In genomic region chr1:196372896-196373536, GRCh38 we compare ENCODE assay signal across 7 cellular contexts.
DNase-seq lines count a peak whose midpoint lies in the region; ATAC-seq and TF ChIP-seq lines count a peak whose summit lies in the region.

No MANE protein-coding gene starts in this region.

- intact Hi-C loops in left lung (cut with DNase I): no loop called here

- no peaks in the 10 kb centered on the region for H3K9me3 ChIP-seq in left lung

- no peaks in the 10 kb centered on the region for H3K36me3 ChIP-seq in GM06990 (ENCODE audit: control insufficient read depth, insufficient read depth, low read length)
- no peaks in the 10 kb centered on the region for H3K36me3 ChIP-seq in left lung

- TF ChIP-seq CTCF in GM06990 (IDR thresholded peaks at IDR 0.05; ENCODE audit: insufficient read depth, low read length, poor library complexity, severe bottlenecking) (peak; percentile 46), HL-60 (IDR thresholded peaks at IDR 0.05; ENCODE audit: insufficient read depth, low read length) (peak; percentile 49), VCaP (conservative IDR thresholded peaks at IDR 0.05) (peak; percentile 74), left lung (IDR thresholded peaks at IDR 0.05) (peak; percentile 39 to 44)

- no peak overlapping the region for H3K27ac ChIP-seq in HL-60 (replicated peaks)
- no peak overlapping the region for H3K27ac ChIP-seq in VCaP
- no peak overlapping the region for H3K27ac ChIP-seq in left lung
- H3K27ac ChIP-seq in caudate nucleus (ENCODE audit: low read depth, low read length): no peak overlapping the region

- H3K4me1 ChIP-seq in left lung: no peaks in the 10 kb centered on the region

- ATAC-seq in GM21515 (IDR thresholded peaks at IDR 0.05; ENCODE audit: unreplicated experiment): peak; percentile 93
- peak; percentile 62 for ATAC-seq in left lung

- DNase-seq in GM06990 (ENCODE audit: extremely low read depth, insufficient read length) (no peak), HL-60 (ENCODE audit: low read depth in 1 of 2, low spot score in 1 of 2) (peak in 1 of 2 experiments; percentile 8), left lung (no peak), NK-92 (lab: John Stamatoyannopoulos, UW; ENCODE audit: unreplicated experiment) (no peak), caudate nucleus (lab: John Stamatoyannopoulos, UW) (no peak)

- H3K27me3 ChIP-seq in GM06990 (replicated peaks; ENCODE audit: control insufficient read depth, insufficient read depth, low read length): no peaks in the 10 kb centered on the region
- H3K27me3 ChIP-seq in HL-60 (ENCODE audit: insufficient read depth, poor library complexity, severe bottlenecking): no peaks in the 10 kb centered on the region
- H3K27me3 ChIP-seq in left lung: no peaks in the 10 kb centered on the region

- H3K4me3 ChIP-seq in GM06990 (replicated peaks; ENCODE audit: low read depth, low read length) (no peak overlapping the region), HL-60 (replicated peaks; ENCODE audit: insufficient read depth, low read length) (no peak overlapping the region), left lung (no peak overlapping the region)
